ENCODE assay signal across 9 cellular contexts in genomic region chr10:59678884-59679301, GRCh38. TPM values are rescaled to one million over a fixed set of nuclear protein-coding genes. Genes with fewer than 3 reads are reported as not detected.
A peak's percentile ranks its signal among the peaks of the same experiment; 100 is the strongest.
DNase-seq lines count a peak whose midpoint lies in the region; ATAC-seq and TF ChIP-seq lines count a peak whose summit lies in the region.
"Had no signal": no experiment of that assay in that cellular context is flagged by ENCODE, and none has a peak within 500 bp of the region (broad histone marks: within the 10 kb centered on the region; RNA-seq: fewer than 3 reads in every experiment).

No MANE protein-coding gene starts in this region.

- H3K79me2 ChIP-seq in H9 (ENCODE audit: insufficient read depth, low read length) = no peaks in the 10 kb centered on the region

- H4K91ac ChIP-seq in H9 (ENCODE audit: insufficient read length, low read depth, low read length) = no peak overlapping the region

- DNase-seq in H9 (no peak), MG63 (peak; percentile 49), kidney tubule cell (ENCODE audit: low spot score) (peak; percentile 79), amniotic stem cell (lab: John Stamatoyannopoulos, UW) (no peak), NCI-H1694 treated with DMSO at 0.1 percent for 48 hours (lab: John Stamatoyannopoulos, UW) (no peak), HFFc6 (no peak), NCI-H69 (lab: John Stamatoyannopoulos, UW) (no peak)

- no peak overlapping the region for H2BK20ac ChIP-seq in H9 (ENCODE audit: low read depth, low read length, poor library complexity, severe bottlenecking)

- no peak overlapping the region for H2BK5ac ChIP-seq in H9 (ENCODE audit: insufficient read length, low read length)

- H3K9me3 Mint-ChIP-seq in H9 (no peaks in the 10 kb centered on the region), HFFc6 (no peaks in the 10 kb centered on the region; the same call in 1 of the 2 replicates)
- H3K9me3 Mint-ChIP-seq: neural crest cell had no signal

- no peak overlapping the region for H2AFZ ChIP-seq in H9 (ENCODE audit: low read length)

- H3K14ac ChIP-seq in H9 (ENCODE audit: insufficient read depth, low read length) = no peak overlapping the region

- no peak overlapping the region for H3K4me3 ChIP-seq in MG63

- H3K18ac ChIP-seq in H9 (ENCODE audit: insufficient read length, low read depth, low read length) = no peak overlapping the region

- ATAC-seq in GM18517 (IDR thresholded peaks at IDR 0.05; ENCODE audit: unreplicated experiment) = peak; percentile 59

- H3K27me3 ChIP-seq in H9 (ENCODE audit: insufficient read depth, low read length) (no peaks in the 10 kb centered on the region), MG63 (no peaks in the 10 kb centered on the region)

- no peak overlapping the region for H2AK5ac ChIP-seq in H9 (ENCODE audit: insufficient read length, low read length)

- H3K4me1 Mint-ChIP-seq in H9 (peaks cover 14 to 17% of the 10 kb centered on the region in 2 experiments), HFFc6 (ENCODE audit: low read depth) (no peaks in the 10 kb centered on the region)
- H3K4me1 Mint-ChIP-seq: neural crest cell had no signal

- H3K4me2 ChIP-seq in H9 (ENCODE audit: insufficient read depth, insufficient read length, low read length) = no peak overlapping the region

- H2BK15ac ChIP-seq in H9 (ENCODE audit: low read depth, low read length) = no peak overlapping the region

- no peak overlapping the region for H2BK12ac ChIP-seq in H9 (ENCODE audit: insufficient read length, low read depth, low read length)

- no peak overlapping the region for H4K5ac ChIP-seq in H9 (ENCODE audit: insufficient read length, low read depth, low read length)

- no peak overlapping the region for H3K9ac ChIP-seq in H9 (ENCODE audit: extremely low read depth, insufficient read length, low read length)

- no peaks in the 10 kb centered on the region for H3K79me1 ChIP-seq in H9 (ENCODE audit: insufficient read depth, low read depth, low read length, poor library complexity, severe bottlenecking)

- no peaks in the 10 kb centered on the region for H3K36me3 ChIP-seq in MG63

- no peak overlapping the region for H3K23ac ChIP-seq in H9 (ENCODE audit: insufficient read length, low read depth, low read length)

- H3K27ac ChIP-seq in H9 (ENCODE audit: insufficient read length, low read depth, low read length) = no peak overlapping the region

- H4K8ac ChIP-seq in H9 (replicated peaks; ENCODE audit: insufficient read length, low read depth, low read length) = no peak overlapping the region

- no peaks in the 10 kb centered on the region for H3K27me3 Mint-ChIP-seq in H9 (ENCODE audit: low read depth)
- no peaks in the 10 kb centered on the region for H3K27me3 Mint-ChIP-seq in HFFc6 (ENCODE audit: insufficient read depth)

- peak overlapping the region in 2 of 3 experiments; percentile 16 to 82; a peak in 3 of 7 replicates for H3K27ac Mint-ChIP-seq in H9
- no peak overlapping the region for H3K27ac Mint-ChIP-seq in HFFc6

- no peaks in the 10 kb centered on the region for H3K23me2 ChIP-seq in H9 (ENCODE audit: insufficient read length, low read depth, low read length, poor library complexity, severe bottlenecking)

- no CpG with 5 or more reads among the region's 4 CpGs for WGBS in H9 (ENCODE audit: extremely low coverage, insufficient read length, low lambda C conversion rate)

- H4K20me1 ChIP-seq in H9 (ENCODE audit: control insufficient read depth, insufficient read depth, insufficient read length) = no peaks in the 10 kb centered on the region

- H3K56ac ChIP-seq in H9 (ENCODE audit: insufficient read length, low read depth, low read length) = no peak overlapping the region

- H2BK120ac ChIP-seq in H9 (ENCODE audit: low read depth, low read length, poor library complexity, severe bottlenecking) = no peak overlapping the region

- no peak overlapping the region for H3K4ac ChIP-seq in H9 (ENCODE audit: low read depth, low read length)

- H3K36me3 Mint-ChIP-seq in H9 (ENCODE audit: insufficient read depth in 1 of 3, low read depth in 3 of 3) (peaks cover 0 to 39% (median 3%) of the 10 kb centered on the region in 3 experiments; a peak in 4 of 7 replicates), HFFc6 (ENCODE audit: low read depth) (no peaks in the 10 kb centered on the region)

- TF ChIP-seq CTCF in H9 (conservative IDR thresholded peaks at IDR 0.05) (no peak), HFFc6 (IDR thresholded peaks at IDR 0.05) (no peak)

- peaks cover 5% of the 10 kb centered on the region; the same call in 1 of the 2 replicates for H3K4me1 ChIP-seq in H9 (ENCODE audit: insufficient read depth, low read length)

- no peak overlapping the region for H3K4me3 Mint-ChIP-seq in H9
- H3K4me3 Mint-ChIP-seq in HFFc6 = no peak overlapping the region
- H3K4me3 Mint-ChIP-seq: neural crest cell had no signal

- no peaks in the 10 kb centered on the region for H3K9me3 ChIP-seq in H9 (ENCODE audit: control insufficient read depth, low read depth, low read length)
- no peaks in the 10 kb centered on the region for H3K9me3 ChIP-seq in MG63

- no peak overlapping the region for H3T11ph ChIP-seq in H9 (ENCODE audit: low read length)

RNA-seq across cellular contexts. Expression of gene SLC16A9, which starts 30.8 kb away (rescaled TPM):
- 4.1 and 4.3 TPM in 2 replicates for total RNA-seq in H9 (2021)
- 1.4 and 4.0 TPM in 2 replicates for total RNA-seq in MG63 (2014; rRNA removed; shearing (Covaris generic); ENCODE audit: low replicate concordance)
- not detected for total RNA-seq in HFFc6 (2021; fragmentation: NEBNext Ultra II Directional; extraction: Animal tissue kit (Norgen Biotek cat#: 25700))

Comparison
In these comparisons a context has a peak if more than half of its experiments do, and no peak if none do; other contexts are left out.
1. DNase-seq: peak in MG63 (single experiment) and kidney tubule cell (single experiment); none in H9 (single experiment), amniotic stem cell (single experiment), NCI-H1694 treated with DMSO at 0.1 percent for 48 hours (single experiment), HFFc6 (single experiment) and NCI-H69 (single experiment).